17 cellular contexts compared by ENCODE assay signal in genomic region chr6:52516943-52517342, GRCh38. TPM values are rescaled to one million over a fixed set of nuclear protein-coding genes. Genes with fewer than 3 reads are reported as not detected.
DNase-seq lines count a peak whose midpoint lies in the region; ATAC-seq and TF ChIP-seq lines count a peak whose summit lies in the region.
"Had no signal": no experiment of that assay in that cellular context is flagged by ENCODE, and none has a peak within 500 bp of the region (broad histone marks: within the 10 kb centered on the region; RNA-seq: fewer than 3 reads in every experiment).

No MANE protein-coding gene starts in this region.

- H3K9me2 ChIP-seq in HCT116 (ENCODE audit: insufficient read depth) (0 out of 2 replicates have a peak, but pooled peaks cover 2% of the 10 kb centered on the region), hepatocyte (replicated peaks; ENCODE audit: insufficient read depth) (no peaks in the 10 kb centered on the region)

- ATAC-seq in HCT116, result no peak
- ATAC-seq in thoracic aorta (ENCODE audit: insufficient number of reproducible peaks, low FRiP score, low read depth), result no peak
- no peak for ATAC-seq in GM18520 (IDR thresholded peaks at IDR 0.05; ENCODE audit: unreplicated experiment)
- no peak for ATAC-seq in HG02610 (IDR thresholded peaks at IDR 0.05; ENCODE audit: unreplicated experiment)
- ATAC-seq: naive thymus-derived CD8-positive, alpha-beta T cell had no signal

- H3K9me3 Mint-ChIP-seq in nephron progenitor cell, result no peaks in the 10 kb centered on the region
- H3K9me3 Mint-ChIP-seq: naive thymus-derived CD8-positive, alpha-beta T cell had no signal

- no peak overlapping the region for H3K4me3 ChIP-seq in HCT116 (replicated peaks in 1 of 2; ENCODE audit: low read depth in 1 of 2, low read length in 2 of 2)
- no peak overlapping the region for H3K4me3 ChIP-seq in hepatocyte
- no peak overlapping the region for H3K4me3 ChIP-seq in thoracic aorta
- H3K4me3 ChIP-seq: colonic mucosa, ovary had no signal

- TF ChIP-seq RAD21 in HCT116 (IDR thresholded peaks at IDR 0.05; ENCODE audit: low read depth), result no peak

- H3K4me1 ChIP-seq in HCT116 (ENCODE audit: control insufficient read depth in 1 of 2, insufficient read depth in 2 of 2, low read length in 2 of 2), result peaks cover 55 to 73% of the 10 kb centered on the region in 2 experiments
- peaks cover 44% of the 10 kb centered on the region for H3K4me1 ChIP-seq in hepatocyte (ENCODE audit: insufficient read depth)
- H3K4me1 ChIP-seq in thoracic aorta (ENCODE audit: control insufficient read depth in 1 of 2, low read depth in 2 of 2), result peaks cover 34 to 83% of the 10 kb centered on the region in 2 donors
- H3K4me1 ChIP-seq: colonic mucosa had no signal

- RAD21 ChIA-PET in HCT116 (lab: Charles Lee; ENCODE audit: low non-redundant PET in 1 of 2, low total read pairs in 2 of 2, uncharacterized antibody in 2 of 2, unreplicated experiment in 2 of 2), result no interaction called here

- H3K4me1 Mint-ChIP-seq in nephron progenitor cell, result peaks cover 53% of the 10 kb centered on the region

- TF ChIP-seq POLR2A in HCT116 (IDR thresholded peaks at IDR 0.05; ENCODE audit: borderline replicate concordance, extremely low read depth, insufficient read depth, insufficient read length), result no peak

- POLR2A ChIA-PET in HCT116 (lab: Charles Lee), result interaction anchor here (1.0 kb wide), 1 partner anchor 12 kb away, joined by 3 read pairs; no protein-coding TSS in a partner anchor
- POLR2A ChIA-PET in RWPE1 (lab: Yijun Ruan, JAX; ENCODE audit: low non-redundant PET), result no interaction called here

- intact Hi-C loops in HCT116 (cut with micrococcal nuclease), result loop anchor here (1.0 to 10.0 kb wide), 2 partner anchors 13 to 232 kb away; partner anchors contain the start of gene MCM3

- no peaks in the 10 kb centered on the region for H3K27me3 Mint-ChIP-seq in nephron progenitor cell (ENCODE audit: low read depth, poor library complexity)
- H3K27me3 Mint-ChIP-seq: naive thymus-derived CD8-positive, alpha-beta T cell had no signal

- WGBS in hepatocyte (ENCODE audit: low lambda C conversion rate, missing lambda C conversion rate), result 100% methylated on average over 3 of the region's 3 CpGs

- BruUV-seq in HCT116 (replicated peaks; lab: Mats Ljungman, UMichigan), result no TSS peak

- no peak overlapping the region for H3K4me3 Mint-ChIP-seq in nephron progenitor cell
- H3K4me3 Mint-ChIP-seq: naive thymus-derived CD8-positive, alpha-beta T cell had no signal

- H3K79me2 ChIP-seq in HCT116 (ENCODE audit: insufficient read depth, low read length), result peaks cover 2% of the 10 kb centered on the region; the same call in 1 of the 2 replicates
- peaks cover 39% of the 10 kb centered on the region for H3K79me2 ChIP-seq in hepatocyte

- H3K27ac ChIP-seq in HCT116 (ENCODE audit: low read depth, low read length), result no peak overlapping the region
- H3K27ac ChIP-seq in RWPE1, result peak overlapping the region; percentile 98
- peak overlapping the region; percentile 95 for H3K27ac ChIP-seq in hepatocyte
- H3K27ac ChIP-seq in thoracic aorta, result peak overlapping the region; percentile 4 to 95

- CTCF ChIA-PET in HCT116 (lab: Charles Lee) (interaction anchor here (1.1 kb wide), 1 partner anchor 81 kb away, joined by 3 read pairs; no protein-coding TSS in a partner anchor), RWPE1 (lab: Yijun Ruan, JAX) (no interaction called here)

- H3K9ac ChIP-seq in HCT116 (ENCODE audit: low read length), result 0 out of 2 replicates have a peak overlapping the region, but pooled peaks have one; percentile 59

- DNase-seq in HCT116 (ENCODE audit: low read depth, low spot score) (no peak), RWPE1 (ENCODE audit: low spot score) (no peak), hepatocyte (ENCODE audit: low spot score) (no peak), thoracic aorta (ENCODE audit: low spot score) (no peak), foreskin melanocyte (no peak), nephron progenitor cell (no peak)
- DNase-seq: activated CD4-positive, CD25-positive, alpha-beta regulatory T cell treated with anti-CD3 and anti-CD28 coated beads, Interleukin-2, amount 50 U/mL, for 72 hours; activated gamma-delta T cell treated with Interleukin-2 at 50 U/mL for 16 hours; activated T-cell treated with anti-CD3 and anti-CD28 coated beads, Interleukin-2, amount 50 U/mL, for 1 hour; naive thymus-derived CD8-positive, alpha-beta T cell; NCI-H1105 treated with DMSO at 0.1 percent for 48 hours; NCI-H510A had no signal

- peaks cover 0 to 4% of the 10 kb centered on the region in 2 experiments; a peak in 1 of 4 replicates for H3K36me3 ChIP-seq in HCT116 (ENCODE audit: control insufficient read depth in 1 of 2, insufficient read depth in 2 of 2, low read length in 2 of 2)
- peaks cover 4% of the 10 kb centered on the region for H3K36me3 ChIP-seq in hepatocyte (replicated peaks; ENCODE audit: insufficient read depth, low read depth)
- H3K36me3 ChIP-seq in thoracic aorta, result peaks cover 14% of the 10 kb centered on the region
- H3K36me3 ChIP-seq: ovary had no signal

- H3K9me3 ChIP-seq in HCT116 (ENCODE audit: control insufficient read depth in 1 of 2, insufficient read depth in 1 of 2, low read depth in 1 of 2, low read length in 2 of 2), result no peaks in the 10 kb centered on the region
- H3K9me3 ChIP-seq in hepatocyte (ENCODE audit: low read depth), result no peaks in the 10 kb centered on the region
- no peaks in the 10 kb centered on the region for H3K9me3 ChIP-seq in thoracic aorta
- H3K9me3 ChIP-seq: colonic mucosa, ovary, right atrium auricular region had no signal

- H3K27me3 ChIP-seq in HCT116 (ENCODE audit: insufficient read depth, low read length) (no peaks in the 10 kb centered on the region), hepatocyte (no peaks in the 10 kb centered on the region), thoracic aorta (replicated peaks; ENCODE audit: insufficient read depth) (no peaks in the 10 kb centered on the region)
- H3K27me3 ChIP-seq: colonic mucosa, ovary, right atrium auricular region had no signal

- peak overlapping the region; percentile 73 for H3K4me2 ChIP-seq in HCT116 (ENCODE audit: low read length)
- H3K4me2 ChIP-seq in hepatocyte, result no peak overlapping the region

- peaks cover 45% of the 10 kb centered on the region for H3K36me3 Mint-ChIP-seq in nephron progenitor cell (ENCODE audit: low read depth)

- no peaks in the 10 kb centered on the region for H4K20me1 ChIP-seq in HCT116 (ENCODE audit: insufficient read depth)
- H4K20me1 ChIP-seq in hepatocyte (ENCODE audit: insufficient read depth, poor library complexity, severe bottlenecking), result no peaks in the 10 kb centered on the region

- H2AFZ ChIP-seq in HCT116 (ENCODE audit: low read depth, low read length, poor library complexity, severe bottlenecking) (no peak overlapping the region), hepatocyte (no peak overlapping the region)

- no peak overlapping the region for H3K27ac Mint-ChIP-seq in nephron progenitor cell
- H3K27ac Mint-ChIP-seq: naive thymus-derived CD8-positive, alpha-beta T cell had no signal

- TF ChIP-seq CTCF in HCT116 (IDR thresholded peaks at IDR 0.05 in 2 of 3, conservative IDR thresholded peaks at IDR 0.05 in 1 of 3; ENCODE audit: borderline replicate concordance in 1 of 3, insufficient read depth in 1 of 3, low read depth in 2 of 3, low read length in 2 of 3) (no peak), RWPE1 (conservative IDR thresholded peaks at IDR 0.05; ENCODE audit: low read depth) (no peak), hepatocyte (IDR thresholded peaks at IDR 0.05; ENCODE audit: poor library complexity) (no peak), thoracic aorta (IDR thresholded peaks at IDR 0.05) (no peak), nephron progenitor cell (IDR thresholded peaks at IDR 0.05) (no peak)

TF ChIP-seq in HCT116, 20 proteins besides CTCF, POLR2A, EP300 and RAD21:
- TF ChIP-seq ZFX (IDR thresholded peaks at IDR 0.05) (no peak), EGR1 (IDR thresholded peaks at IDR 0.05; ENCODE audit: low read depth) (0 out of 2 replicates have a peak, but pooled peaks have one; percentile 6), YY1 (IDR thresholded peaks at IDR 0.05; ENCODE audit: extremely low read depth, insufficient replicate concordance, low read depth, low read length) (no peak), SIN3A (IDR thresholded peaks at IDR 0.05; ENCODE audit: low read depth) (no peak), TCF7L2 (IDR thresholded peaks at IDR 0.05; ENCODE audit: borderline replicate concordance, extremely low read depth, insufficient read depth, insufficient read length) (no peak)

RNA-seq across cellular contexts. Expression of gene TRAM2, which starts 59.9 kb away (rescaled TPM):
- total RNA-seq in HCT116 (2021; ENCODE audit: unreplicated experiment) (21.3 TPM), hepatocyte (47.6 and 48.2 TPM in 2 replicates), thoracic aorta (10 to 100 TPM; 40.0 to 41.8 TPM)
- 9.5 and 10.8 TPM in 2 replicates for polyA plus RNA-seq in HCT116 (2012)
- 20.8 and 29.6 TPM in 2 replicates for polyA plus RNA-seq in hepatocyte
